In the genomic region with DNA sequence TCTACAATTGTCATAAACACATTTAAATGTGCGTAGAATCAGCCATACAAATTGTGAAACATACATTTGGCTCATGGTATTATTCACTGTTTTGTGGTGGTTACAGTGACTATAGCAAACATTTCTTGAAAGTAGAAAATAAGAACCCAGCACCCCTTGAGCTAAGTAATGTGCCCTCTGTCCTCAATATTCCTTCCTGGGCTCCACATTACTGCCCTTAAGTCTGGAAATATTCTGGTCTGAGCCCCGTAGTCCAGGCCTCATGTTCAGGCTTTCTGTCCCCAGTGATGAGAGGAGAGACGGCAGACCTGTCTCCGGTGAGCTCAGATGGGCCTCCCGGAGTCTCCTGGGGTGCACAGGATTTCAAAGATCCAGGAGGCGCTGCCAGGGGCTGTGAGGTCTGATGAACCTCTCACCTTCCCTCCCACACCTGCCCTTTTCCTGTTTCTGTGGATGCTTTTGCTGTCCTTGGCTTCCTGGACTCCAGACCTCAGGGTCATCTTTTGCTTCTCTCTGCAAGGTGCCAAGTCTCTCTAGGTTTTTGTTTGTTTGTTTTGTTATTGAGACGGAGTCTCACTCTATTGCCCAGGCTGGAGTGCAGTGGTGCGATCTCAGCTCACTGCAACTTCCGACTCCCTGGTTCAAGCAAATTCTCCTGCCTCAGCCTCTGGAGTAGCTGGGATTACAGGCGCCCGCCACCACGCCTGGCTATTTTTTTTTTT, we compare ENCODE assay signal across 29 cellular contexts. TPM values are rescaled to one million over a fixed set of nuclear protein-coding genes. Genes with fewer than 3 reads are reported as not detected.
DNase-seq lines count a peak whose midpoint lies in the region; ATAC-seq, FAIRE-seq and TF ChIP-seq lines count a peak whose summit lies in the region.
"Had no signal": no experiment of that assay in that cellular context is flagged by ENCODE, and none has a peak within 500 bp of the region (broad histone marks: within the 10 kb centered on the region; RNA-seq: fewer than 3 reads in every experiment).

No MANE protein-coding gene starts in this region.

- H3K36me3 ChIP-seq in DND-41 (ENCODE audit: insufficient read depth, low read length) (no peaks in the 10 kb centered on the region), mesendoderm (ENCODE audit: control insufficient read depth, insufficient read depth, low read length) (no peaks in the 10 kb centered on the region)

- no peaks in the 10 kb centered on the region for H3K27me3 Mint-ChIP-seq in activated T-helper 2 cell treated with anti-CD3 and anti-CD28 coated beads, Interferon-gamma antibody, Interleukin-2, Interleukin-4, amounts not matched to agents 10 μg/mL and 5 μg/mL and 100 μg/mL, durations not matched to agents 14 hours and 24 hours and 36 hours (ENCODE audit: low read depth)
- H3K27me3 Mint-ChIP-seq: activated CD4-positive, alpha-beta memory T cell treated with anti-CD3 and anti-CD28 coated beads, Interleukin-2, amount 10 ng/mL, durations not matched to agents 7 days and 5 days; dendritic cell treated with granulocyte-macrophage colony-stimulating factor and Interleukin-4, amounts not matched to agents 40 ng/mL and 50 ng/mL, for 4 days had no signal

- H2AFZ ChIP-seq in DND-41 (ENCODE audit: low read depth, low read length): no peak overlapping the region
- H2AFZ ChIP-seq: GM23248, hepatocyte had no signal

- H3K9me3 Mint-ChIP-seq in activated T-helper 2 cell treated with anti-CD3 and anti-CD28 coated beads, Interferon-gamma antibody, Interleukin-2, Interleukin-4, amounts not matched to agents 10 μg/mL and 5 μg/mL and 100 μg/mL, durations not matched to agents 14 hours and 24 hours and 36 hours: no peaks in the 10 kb centered on the region
- H3K9me3 Mint-ChIP-seq: dendritic cell treated with granulocyte-macrophage colony-stimulating factor and Interleukin-4, amounts not matched to agents 40 ng/mL and 50 ng/mL, for 4 days had no signal

- H3K9ac ChIP-seq in DND-41 (ENCODE audit: low read depth, low read length) (no peak overlapping the region), mesendoderm (ENCODE audit: low read length) (no peak overlapping the region)
- H3K9ac ChIP-seq: BLaER1 treated with 17β-estradiol and CSF1 and Interleukin-3, amounts not matched to agents 10 nM and 100 nM; GM23248 had no signal

- no peaks in the 10 kb centered on the region for H4K20me1 ChIP-seq in DND-41 (ENCODE audit: insufficient read depth, low read length)

- peaks cover 5% of the 10 kb centered on the region for H3K4me1 Mint-ChIP-seq in activated T-helper 2 cell treated with anti-CD3 and anti-CD28 coated beads, Interferon-gamma antibody, Interleukin-2, Interleukin-4, amounts not matched to agents 10 μg/mL and 5 μg/mL and 100 μg/mL, durations not matched to agents 14 hours and 24 hours and 36 hours (ENCODE audit: low read depth)

- ATAC-seq in DND-41 (ENCODE audit: insufficient read depth, low read depth): peak; percentile 57
- no peak for ATAC-seq in HG02798 (IDR thresholded peaks at IDR 0.05; ENCODE audit: poor library complexity, unreplicated experiment)
- ATAC-seq: gastrocnemius medialis, left cardiac atrium had no signal

- no peak overlapping the region for H2BK15ac ChIP-seq in mesendoderm (replicated peaks; ENCODE audit: low read depth)

- H3K27ac Mint-ChIP-seq in activated T-helper 2 cell treated with anti-CD3 and anti-CD28 coated beads, Interferon-gamma antibody, Interleukin-2, Interleukin-4, amounts not matched to agents 10 μg/mL and 5 μg/mL and 100 μg/mL, durations not matched to agents 14 hours and 24 hours and 36 hours: peak overlapping the region; percentile 1
- H3K27ac Mint-ChIP-seq: activated CD4-positive, alpha-beta memory T cell treated with anti-CD3 and anti-CD28 coated beads, Interleukin-2, amount 10 ng/mL, durations not matched to agents 7 days and 5 days; dendritic cell treated with granulocyte-macrophage colony-stimulating factor and Interleukin-4, amounts not matched to agents 40 ng/mL and 50 ng/mL, for 4 days had no signal

- no peak overlapping the region for H4K8ac ChIP-seq in mesendoderm (ENCODE audit: low read depth, low read length)

- peak; percentile 11 for DNase-seq in CD1c-positive myeloid dendritic cell (ENCODE audit: extremely low spot score)
- no peak for DNase-seq in DND-41
- no peak for DNase-seq in activated T-helper 2 cell treated with anti-CD3 and anti-CD28 coated beads, Interferon-gamma antibody, Interleukin-2, Interleukin-4, amounts not matched to agents 10 μg/mL and 5 μg/mL and 100 μg/mL, durations not matched to agents 14 hours and 24 hours and 36 hours (ENCODE audit: low spot score)
- no peak for DNase-seq in mesendoderm
- no peak for DNase-seq in D721Med (ENCODE audit: insufficient read length, low spot score)
- DNase-seq in 8988T: no peak
- DNase-seq in T-helper 9 cell: no peak
- DNase-seq: activated CD4-positive, alpha-beta memory T cell treated with anti-CD3 and anti-CD28 coated beads, Interleukin-2, amount 10 ng/mL, durations not matched to agents 7 days and 5 days; activated naive CD4-positive, alpha-beta T cell treated with Interleukin-2 at 50 U/mL for 16 hours; gastrocnemius medialis; GM23248; left cardiac atrium; NCI-H1048; NCI-H1930; NCI-H526; SIG-M5; stimulated activated CD4-positive, alpha-beta T cell treated with anti-CD3 and anti-CD28 coated beads, Interleukin-12 subunit alpha, Interleukin-12 subunit beta, amount 100 ng/mL, for 4 hours; stimulated activated CD4-positive, alpha-beta T cell treated with anti-CD3 and anti-CD28 coated beads, Interleukin-4, amount 100 ng/mL, for 1 hour; T1000 had no signal

- H3K79me1 ChIP-seq in mesendoderm (ENCODE audit: low read length): no peaks in the 10 kb centered on the region

- H3K4me3 ChIP-seq in DND-41 (ENCODE audit: low read depth in 1 of 2, low read length in 2 of 2) (no peak overlapping the region), mesendoderm (ENCODE audit: low read length) (no peak overlapping the region)
- H3K4me3 ChIP-seq: BLaER1 treated with 17β-estradiol and CSF1 and Interleukin-3, amounts not matched to agents 10 nM and 100 nM; cardiac muscle cell; gastrocnemius medialis; GM23248; hepatocyte; Peyer's patch; right lobe of liver had no signal

- H3K4me1 ChIP-seq in DND-41 (ENCODE audit: insufficient read depth, low read length) (no peaks in the 10 kb centered on the region), mesendoderm (ENCODE audit: control insufficient read depth, low read depth, low read length) (no peaks in the 10 kb centered on the region)

- intact Hi-C loops in activated T-helper 2 cell treated with anti-CD3 and anti-CD28 coated beads, Interferon-gamma antibody, Interleukin-2, Interleukin-4, amounts not matched to agents 10 μg/mL and 5 μg/mL and 100 μg/mL, durations not matched to agents 14 hours and 24 hours and 36 hours (cut with micrococcal nuclease): no loop called here

- H3K79me2 ChIP-seq in DND-41 (ENCODE audit: insufficient read depth, low read length) (no peaks in the 10 kb centered on the region), mesendoderm (ENCODE audit: control insufficient read depth, insufficient read depth, low read length) (no peaks in the 10 kb centered on the region)
- H3K79me2 ChIP-seq: hepatocyte had no signal

- WGBS in mesendoderm (ENCODE audit: extremely low coverage, insufficient coverage, low lambda C conversion rate): no CpG with 5 or more reads among the region's 12 CpGs

- H3K4me3 Mint-ChIP-seq in activated T-helper 2 cell treated with anti-CD3 and anti-CD28 coated beads, Interferon-gamma antibody, Interleukin-2, Interleukin-4, amounts not matched to agents 10 μg/mL and 5 μg/mL and 100 μg/mL, durations not matched to agents 14 hours and 24 hours and 36 hours (ENCODE audit: low read depth): no peak overlapping the region
- H3K4me3 Mint-ChIP-seq: activated CD4-positive, alpha-beta memory T cell treated with anti-CD3 and anti-CD28 coated beads, Interleukin-2, amount 10 ng/mL, durations not matched to agents 7 days and 5 days; dendritic cell treated with granulocyte-macrophage colony-stimulating factor and Interleukin-4, amounts not matched to agents 40 ng/mL and 50 ng/mL, for 4 days had no signal

- H2BK120ac ChIP-seq in mesendoderm (ENCODE audit: low read depth, low read length): no peak overlapping the region

- H3K4ac ChIP-seq in mesendoderm (ENCODE audit: low read depth, low read length): no peak overlapping the region

- no peak overlapping the region for H2BK5ac ChIP-seq in mesendoderm (ENCODE audit: low read length)

- H3K36me3 Mint-ChIP-seq in activated T-helper 2 cell treated with anti-CD3 and anti-CD28 coated beads, Interferon-gamma antibody, Interleukin-2, Interleukin-4, amounts not matched to agents 10 μg/mL and 5 μg/mL and 100 μg/mL, durations not matched to agents 14 hours and 24 hours and 36 hours (ENCODE audit: low read depth): peaks cover 49% of the 10 kb centered on the region

- no peaks in the 10 kb centered on the region for H3K27me3 ChIP-seq in DND-41 (ENCODE audit: insufficient read depth, low read length, poor library complexity)
- no peaks in the 10 kb centered on the region for H3K27me3 ChIP-seq in mesendoderm (ENCODE audit: insufficient read depth, low read length, poor library complexity)
- H3K27me3 ChIP-seq: BLaER1 treated with 17β-estradiol and CSF1 and Interleukin-3, amounts not matched to agents 10 nM and 100 nM; cardiac muscle cell; gastrocnemius medialis; hepatocyte; Peyer's patch; right lobe of liver had no signal

- FAIRE-seq in D721Med (lab: Jason Lieb, UNC): no peak
- FAIRE-seq: endometrium had no signal

- no peak overlapping the region for H2AK5ac ChIP-seq in mesendoderm (ENCODE audit: low read length)

- H3K56ac ChIP-seq in mesendoderm (ENCODE audit: low read length): no peak overlapping the region

- no peak overlapping the region for H3K18ac ChIP-seq in mesendoderm (ENCODE audit: low read length)

- peaks cover 5% of the 10 kb centered on the region for H3K9me3 ChIP-seq in DND-41 (ENCODE audit: insufficient read depth, low read length, severe bottlenecking)
- H3K9me3 ChIP-seq: gastrocnemius medialis, Peyer's patch, right lobe of liver had no signal

- TF ChIP-seq CTCF in DND-41 (IDR thresholded peaks at IDR 0.05; ENCODE audit: borderline replicate concordance, extremely low read depth, low read length, poor library complexity, severe bottlenecking) (no peak), D721Med (IDR thresholded peaks at IDR 0.05; ENCODE audit: insufficient read depth, missing control alignments) (no peak)

- no peak overlapping the region for H4K5ac ChIP-seq in mesendoderm (ENCODE audit: low read length)

- no peak overlapping the region for H3K4me2 ChIP-seq in DND-41 (ENCODE audit: insufficient read depth, low read length)
- no peak overlapping the region for H3K4me2 ChIP-seq in mesendoderm (ENCODE audit: low read length)
- H3K4me2 ChIP-seq: BLaER1 treated with 17β-estradiol and CSF1 and Interleukin-3, amounts not matched to agents 10 nM and 100 nM; hepatocyte had no signal

- H3K27ac ChIP-seq in DND-41 (ENCODE audit: low read length) (no peak overlapping the region), mesendoderm (ENCODE audit: low read depth, low read length) (peak overlapping the region; percentile 55)
- H3K27ac ChIP-seq: BLaER1 treated with 17β-estradiol and CSF1 and Interleukin-3, amounts not matched to agents 10 nM and 100 nM; cardiac muscle cell; gastrocnemius medialis; GM23248; hepatocyte; Peyer's patch; right lobe of liver had no signal

- H3K23ac ChIP-seq in mesendoderm (ENCODE audit: low read length): no peak overlapping the region

RNA-seq across cellular contexts. Expression of gene MUC20, which starts 8.8 kb away (rescaled TPM):
- total RNA-seq in activated T-helper 2 cell treated with anti-CD3 and anti-CD28 coated beads, Interferon-gamma antibody, Interleukin-2, Interleukin-4, amounts not matched to agents 10 μg/mL and 5 μg/mL and 100 μg/mL, durations not matched to agents 14 hours and 24 hours and 36 hours: 3.9 and 5.0 TPM in 2 replicates
- polyA plus RNA-seq in mesendoderm (2013, experiment 1 of 2): 0.01 TPM
- 0.13 TPM for polyA plus RNA-seq in mesendoderm (2013, experiment 2 of 2)
- total RNA-seq: Daoy, GM23248, LHCN-M2 had no signal
- polyA plus RNA-seq: GM23248 had no signal
